ENCODE assay signal across 27 cellular contexts in genomic region chr16:15749371-15749770, GRCh38.
DNase-seq lines count a peak whose midpoint lies in the region; ATAC-seq, FAIRE-seq and TF ChIP-seq lines count a peak whose summit lies in the region.
"Had no signal": no experiment of that assay in that cellular context is flagged by ENCODE, and none has a peak within 500 bp of the region (broad histone marks: within the 10 kb centered on the region; RNA-seq: fewer than 3 reads in every experiment).

No MANE protein-coding gene starts in this region.

- intact Hi-C loops in mammary epithelial cell (cut with micrococcal nuclease) = no loop called here
- intact Hi-C loops in esophagus muscularis mucosa (cut with DNase I) = no loop called here

- H3K9ac ChIP-seq in mammary epithelial cell (ENCODE audit: insufficient read depth, low read length) (no peak overlapping the region), neural progenitor cell (no peak overlapping the region)
- H3K9ac ChIP-seq: BLaER1 treated with 17β-estradiol and CSF1 and Interleukin-3, amounts not matched to agents 10 nM and 100 nM had no signal

- dilution Hi-C loops in mammary epithelial cell (cut with HindIII; ENCODE audit: low sequenced_read_pairs) = no loop called here

- H3K27ac ChIP-seq in mammary epithelial cell (ENCODE audit: insufficient read depth, low read depth, low read length) (no peak overlapping the region), esophagus muscularis mucosa (replicated peaks in 1 of 4) (peak overlapping the region; percentile 70 to 75 (median 73)), neural progenitor cell (no peak overlapping the region)
- H3K27ac ChIP-seq: 22Rv1; BLaER1 treated with 17β-estradiol and CSF1 and Interleukin-3, amounts not matched to agents 10 nM and 100 nM had no signal

- peak overlapping the region; percentile 10 for H3K27ac Mint-ChIP-seq in stimulated activated effector memory CD8-positive, alpha-beta T cell treated with anti-CD3 and anti-CD28 coated beads, Interleukin-12 subunit alpha, Interleukin-12 subunit beta, amount 100 ng/mL, for 72 hours
- H3K27ac Mint-ChIP-seq in neural progenitor cell = no peak overlapping the region
- H3K27ac Mint-ChIP-seq: CD8-positive, alpha-beta T cell had no signal

- no TSS peak for BruUV-seq in mammary epithelial cell (replicated peaks; lab: Mats Ljungman, UMichigan)

- H3K4me2 ChIP-seq in mammary epithelial cell (ENCODE audit: insufficient read depth, low read depth, low read length) = no peak overlapping the region
- no peak overlapping the region for H3K4me2 ChIP-seq in neural progenitor cell
- H3K4me2 ChIP-seq: BLaER1 treated with 17β-estradiol and CSF1 and Interleukin-3, amounts not matched to agents 10 nM and 100 nM had no signal

- ATAC-seq in stimulated activated effector memory CD8-positive, alpha-beta T cell treated with anti-CD3 and anti-CD28 coated beads, Interleukin-12 subunit alpha, Interleukin-12 subunit beta, amount 100 ng/mL, for 72 hours = peak; percentile 8
- no peak for ATAC-seq in GM21528 (IDR thresholded peaks at IDR 0.05; ENCODE audit: low FRiP score, unreplicated experiment)
- ATAC-seq: CD8-positive, alpha-beta T cell; K562; Panc1; SK-N-SH treated with all-trans-retinoic acid at 6 μM for 48 hours had no signal

- H3K4me3 Mint-ChIP-seq in stimulated activated effector memory CD8-positive, alpha-beta T cell treated with anti-CD3 and anti-CD28 coated beads, Interleukin-12 subunit alpha, Interleukin-12 subunit beta, amount 100 ng/mL, for 72 hours = no peak overlapping the region
- no peak overlapping the region for H3K4me3 Mint-ChIP-seq in neural progenitor cell
- H3K4me3 Mint-ChIP-seq: CD8-positive, alpha-beta T cell had no signal

- no peak for TF ChIP-seq EP300 in esophagus muscularis mucosa (IDR thresholded peaks at IDR 0.05)

- no peaks in the 10 kb centered on the region for H3K4me1 Mint-ChIP-seq in stimulated activated effector memory CD8-positive, alpha-beta T cell treated with anti-CD3 and anti-CD28 coated beads, Interleukin-12 subunit alpha, Interleukin-12 subunit beta, amount 100 ng/mL, for 72 hours
- no peaks in the 10 kb centered on the region for H3K4me1 Mint-ChIP-seq in neural progenitor cell

- H3K27me3 ChIP-seq in mammary epithelial cell (ENCODE audit: insufficient read depth, low read length) = no peaks in the 10 kb centered on the region
- H3K27me3 ChIP-seq in esophagus muscularis mucosa = no peaks in the 10 kb centered on the region
- H3K27me3 ChIP-seq in neural progenitor cell = no peaks in the 10 kb centered on the region
- H3K27me3 ChIP-seq: BLaER1 treated with 17β-estradiol and CSF1 and Interleukin-3, amounts not matched to agents 10 nM and 100 nM had no signal

- H3K36me3 Mint-ChIP-seq in stimulated activated effector memory CD8-positive, alpha-beta T cell treated with anti-CD3 and anti-CD28 coated beads, Interleukin-12 subunit alpha, Interleukin-12 subunit beta, amount 100 ng/mL, for 72 hours = no peaks in the 10 kb centered on the region
- H3K36me3 Mint-ChIP-seq in neural progenitor cell = no peaks in the 10 kb centered on the region

- in situ Hi-C loops in T47D (cut with HindIII; ENCODE audit: low pct_unique_long_range_greater_than_20kb, low sequenced_read_pairs) = no loop called here
- in situ Hi-C loops in mammary epithelial cell (cut with MboI; ENCODE audit: low sequenced_read_pairs in 2 of 2) = no loop called here

- no peak overlapping the region for H2AFZ ChIP-seq in mammary epithelial cell (ENCODE audit: low read depth, low read length)
- H2AFZ ChIP-seq in neural progenitor cell (replicated peaks) = no peak overlapping the region

- H3K4me3 ChIP-seq in mammary epithelial cell (replicated peaks in 1 of 3; ENCODE audit: insufficient read depth in 1 of 3, low read depth in 2 of 3, low read length in 3 of 3) (no peak overlapping the region), esophagus muscularis mucosa (no peak overlapping the region), neural progenitor cell (no peak overlapping the region)
- H3K4me3 ChIP-seq: BLaER1 treated with 17β-estradiol and CSF1 and Interleukin-3, amounts not matched to agents 10 nM and 100 nM; K562 had no signal

- H4K20me1 ChIP-seq in mammary epithelial cell (ENCODE audit: insufficient read depth, low read length) (no peaks in the 10 kb centered on the region), neural progenitor cell (ENCODE audit: low read depth) (no peaks in the 10 kb centered on the region)

- H3K79me2 ChIP-seq in mammary epithelial cell (ENCODE audit: insufficient read depth, low read length) = no peaks in the 10 kb centered on the region
- no peaks in the 10 kb centered on the region for H3K79me2 ChIP-seq in neural progenitor cell (ENCODE audit: low read depth)

- H3K36me3 ChIP-seq in mammary epithelial cell (ENCODE audit: insufficient read depth, low read length) = no peaks in the 10 kb centered on the region
- peaks cover 4 to 100% (median 87%) of the 10 kb centered on the region in 4 donors for H3K36me3 ChIP-seq in esophagus muscularis mucosa
- no peaks in the 10 kb centered on the region for H3K36me3 ChIP-seq in neural progenitor cell

- no peak for TF ChIP-seq POLR2A in esophagus muscularis mucosa (IDR thresholded peaks at IDR 0.05; ENCODE audit: low read depth)

- DNase-seq in T47D (ENCODE audit: low read depth in 1 of 2, low spot score in 1 of 2) (peak; percentile 61 to 91), mammary epithelial cell (no peak), esophagus muscularis mucosa (ENCODE audit: extremely low spot score) (no peak), RCC 7860 (ENCODE audit: low spot score) (no peak), NCI-H1417 treated with DMSO at 0.1 percent for 48 hours (lab: John Stamatoyannopoulos, UW) (no peak), neural progenitor cell (ENCODE audit: low spot score) (no peak)
- DNase-seq in stimulated activated effector memory CD8-positive, alpha-beta T cell treated with anti-CD3 and anti-CD28 coated beads, Interleukin-12 subunit alpha, Interleukin-12 subunit beta, amount 100 ng/mL, for 72 hours (ENCODE audit: low spot score in 2 of 2) = no peak
- DNase-seq: ACHN; Calu3; CD8-positive, alpha-beta T cell; DMS153; GDM1; H7; MM.1S; NCI-H1092; NCI-H1436 treated with DMSO at 0.1 percent for 48 hours; NCI-H1930; NCI-H510A treated with DMSO at 0.1 percent for 48 hours; NCI-H748 treated with DMSO at 0.1 percent for 48 hours; NK-92 treated with Interleukin-12 subunit alpha and Interleukin-12 subunit beta, amount 100 ng/mL, for 24 hours had no signal

- no peaks in the 10 kb centered on the region for H3K9me3 Mint-ChIP-seq in stimulated activated effector memory CD8-positive, alpha-beta T cell treated with anti-CD3 and anti-CD28 coated beads, Interleukin-12 subunit alpha, Interleukin-12 subunit beta, amount 100 ng/mL, for 72 hours
- no peaks in the 10 kb centered on the region for H3K9me3 Mint-ChIP-seq in neural progenitor cell
- H3K9me3 Mint-ChIP-seq: CD8-positive, alpha-beta T cell had no signal

- CTCF ChIA-PET in mammary epithelial cell (lab: Charles Lee; ENCODE audit: low non-redundant PET) = no interaction called here

- TF ChIP-seq CTCF in mammary epithelial cell (conservative IDR thresholded peaks at IDR 0.05 in 1 of 2, IDR thresholded peaks at IDR 0.05 in 1 of 2; ENCODE audit: extremely low read depth in 1 of 2, insufficient read depth in 1 of 2, low read depth in 1 of 2, low read length in 2 of 2) = no peak
- no peak for TF ChIP-seq CTCF in esophagus muscularis mucosa (IDR thresholded peaks at IDR 0.05)
- TF ChIP-seq CTCF in neural progenitor cell (IDR thresholded peaks at IDR 0.05) = no peak

- H3K4me1 ChIP-seq in mammary epithelial cell (ENCODE audit: insufficient read depth, low read length) (no peaks in the 10 kb centered on the region), esophagus muscularis mucosa (peaks cover 0 to 80% (median 71%) of the 10 kb centered on the region in 4 donors), neural progenitor cell (no peaks in the 10 kb centered on the region)

- WGBS in mammary epithelial cell (ENCODE audit: low coverage, missing lambda C conversion rate) = 29% methylated on average over 2 of the region's 2 CpGs
- 21% methylated on average over 2 of the region's 2 CpGs for WGBS in esophagus muscularis mucosa

- H3K9me3 ChIP-seq in mammary epithelial cell (replicated peaks; ENCODE audit: insufficient read depth, low read length) = no peaks in the 10 kb centered on the region
- no peaks in the 10 kb centered on the region for H3K9me3 ChIP-seq in esophagus muscularis mucosa
- no peaks in the 10 kb centered on the region for H3K9me3 ChIP-seq in neural progenitor cell (ENCODE audit: low read depth)
- H3K9me3 ChIP-seq: BLaER1 treated with 17β-estradiol and CSF1 and Interleukin-3, amounts not matched to agents 10 nM and 100 nM had no signal

- H3K27me3 Mint-ChIP-seq in neural progenitor cell (ENCODE audit: insufficient read depth, low read depth) = no peaks in the 10 kb centered on the region

- no peaks in the 10 kb centered on the region for H3F3A ChIP-seq in neural progenitor cell (ENCODE audit: low read depth)

- FAIRE-seq in RCC 7860 (lab: Jason Lieb, UNC) = no peak
- FAIRE-seq: GM18507, K562 had no signal

Comparison
In these comparisons a context has a peak if more than half of its experiments do, and no peak if none do; other contexts are left out.
1. DNase-seq: peak in T47D (2 of 2); none in mammary epithelial cell (single experiment), esophagus muscularis mucosa (single experiment), stimulated activated effector memory CD8-positive, alpha-beta T cell treated with anti-CD3 and anti-CD28 coated beads, Interleukin-12 subunit alpha, Interleukin-12 subunit beta, amount 100 ng/mL, for 72 hours (0 of 2), RCC 7860 (single experiment), NCI-H1417 treated with DMSO at 0.1 percent for 48 hours (single experiment) and neural progenitor cell (single experiment).
2. H3K27ac ChIP-seq: peak in esophagus muscularis mucosa (4 of 4); none in mammary epithelial cell (single experiment) and neural progenitor cell (single experiment).